ENCODE assay signal across 8 cellular contexts in the genomic region with DNA sequence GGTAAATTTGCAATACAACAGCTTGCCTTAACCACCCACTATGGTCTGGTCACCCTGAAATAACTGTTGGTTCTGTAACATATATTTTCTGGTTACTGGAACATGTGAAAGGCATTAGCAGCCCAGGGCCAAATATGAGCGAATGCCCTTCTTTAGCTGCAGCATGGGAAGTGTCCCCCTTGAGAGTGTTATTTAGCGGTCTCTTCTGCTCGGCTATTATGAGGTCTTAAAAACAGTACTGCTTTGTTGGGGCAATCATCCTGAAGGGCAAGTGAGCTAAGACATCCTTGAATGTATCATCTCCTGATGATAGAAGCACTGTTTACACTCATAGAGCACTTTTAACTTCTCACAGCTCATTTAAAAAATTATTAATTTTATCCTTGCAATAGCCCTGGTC.
"Had no signal": no experiment of that assay in that cellular context is flagged by ENCODE, and none has a peak within 500 bp of the region (broad histone marks: within the 10 kb centered on the region; RNA-seq: fewer than 3 reads in every experiment).

No MANE protein-coding gene starts in this region.

- ATAC-seq: K562 had no signal

- H3K9ac ChIP-seq: GM23248 had no signal

- H2AFZ ChIP-seq: GM23248 had no signal

- DNase-seq: GM23248, GOT3, H9, HCEC 1CT, IMR-90 had no signal

- H3K27ac ChIP-seq: GM23248 had no signal

- FAIRE-seq: H54, HTR-8/SVneo, K562 had no signal

- H3K4me3 ChIP-seq: GM23248, K562 had no signal
